In the genomic region with DNA sequence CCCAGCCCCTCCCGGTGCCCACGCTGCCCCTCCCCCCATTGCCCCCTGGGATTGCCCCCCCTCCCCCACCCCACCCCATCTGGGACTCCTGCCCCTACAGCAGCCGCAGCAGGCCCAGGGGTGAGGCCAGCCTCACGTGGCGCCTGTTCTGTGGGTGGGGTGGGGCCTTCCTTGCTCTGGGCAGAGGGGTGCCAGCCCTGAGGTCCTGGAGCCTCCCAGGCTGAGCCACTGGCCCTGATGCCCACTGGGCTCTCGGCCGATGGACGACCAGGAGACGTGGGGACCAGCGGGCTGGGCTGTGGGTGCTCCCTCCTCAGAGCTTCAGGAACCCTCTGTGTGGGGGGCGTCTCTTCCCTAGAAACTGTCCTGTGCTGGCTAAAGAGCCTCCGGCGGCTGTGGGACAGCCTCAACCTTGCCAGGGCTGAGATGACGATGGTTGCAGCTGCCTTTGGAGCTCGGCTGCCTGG, we compare ENCODE assay signal across 11 cellular contexts. TPM values are rescaled to one million over a fixed set of nuclear protein-coding genes. Genes with fewer than 3 reads are reported as not detected.
DNase-seq lines count a peak whose midpoint lies in the region; ATAC-seq and TF ChIP-seq lines count a peak whose summit lies in the region.
"Had no signal": no experiment of that assay in that cellular context is flagged by ENCODE, and none has a peak within 500 bp of the region (broad histone marks: within the 10 kb centered on the region; RNA-seq: fewer than 3 reads in every experiment).

No MANE protein-coding gene starts in this region.

- no peaks in the 10 kb centered on the region for H3K79me2 ChIP-seq in PC-3 (ENCODE audit: low read length)

- no peak overlapping the region for H3K27ac Mint-ChIP-seq in HFFc6
- H3K27ac Mint-ChIP-seq: dendritic cell treated with granulocyte-macrophage colony-stimulating factor and Interleukin-4, amounts not matched to agents 40 ng/mL and 50 ng/mL, for 4 days had no signal

- H3K4me3 ChIP-seq in PC-3 (ENCODE audit: low read length) (peak overlapping the region; percentile 72), heart right ventricle (peak overlapping the region in 4 of 10 donors; percentile 36 to 45 (median 40)), coronary artery (no peak overlapping the region)

- H3K36me3 ChIP-seq in PC-3 (ENCODE audit: low read depth, low read length) = no peaks in the 10 kb centered on the region
- H3K36me3 ChIP-seq in heart right ventricle = no peaks in the 10 kb centered on the region
- H3K36me3 ChIP-seq: suprapubic skin had no signal

- peak overlapping the region; percentile 42; the same call in 1 of the 2 replicates for H3K9ac ChIP-seq in PC-3 (ENCODE audit: low read length)

- H4K20me1 ChIP-seq in PC-3 (ENCODE audit: low read length) = no peaks in the 10 kb centered on the region

- H3K27me3 ChIP-seq in PC-3 (ENCODE audit: low read length) = no peaks in the 10 kb centered on the region
- peaks cover 0 to 29% (median 13%) of the 10 kb centered on the region in 7 donors for H3K27me3 ChIP-seq in heart right ventricle

- DNase-seq in NCI-H146 (lab: John Stamatoyannopoulos, UW) (peak; percentile 43), NCI-H146 treated with DMSO at 0.1 percent for 48 hours (lab: John Stamatoyannopoulos, UW; ENCODE audit: unreplicated experiment) (no peak), PC-3 (no peak), heart right ventricle (peak in 1 of 2 donors; percentile 14), sciatic nerve (ENCODE audit: low spot score) (no peak), HFFc6 (no peak), coronary artery (ENCODE audit: low spot score) (no peak)
- DNase-seq: NCI-H1092 treated with DMSO at 0.1 percent for 48 hours had no signal

- WGBS in heart right ventricle, 2 donors = 47 to 48% methylated on average over 14 to 15 of the region's 15 CpGs

- H3K27me3 Mint-ChIP-seq in HFFc6 (ENCODE audit: insufficient read depth) = peaks cover 32% of the 10 kb centered on the region

- H2AFZ ChIP-seq in PC-3 (ENCODE audit: low read length) = peak overlapping the region; percentile 100

- no peaks in the 10 kb centered on the region for H3K9me3 ChIP-seq in PC-3 (ENCODE audit: low read length)
- H3K9me3 ChIP-seq in heart right ventricle = no peaks in the 10 kb centered on the region
- H3K9me3 ChIP-seq: suprapubic skin had no signal

- peak; percentile 58 for ATAC-seq in PC-3
- ATAC-seq in heart right ventricle = peak in 5 of 8 donors; percentile 3 to 43 (median 31)
- ATAC-seq in sciatic nerve = peak; percentile 37
- ATAC-seq in GM18867 (IDR thresholded peaks at IDR 0.05; ENCODE audit: unreplicated experiment) = no peak

- no peak overlapping the region for H3K4me3 Mint-ChIP-seq in HFFc6

- BruUV-seq in PC-3 (replicated peaks; lab: Mats Ljungman, UMichigan) = no TSS peak

- intact Hi-C loops in PC-3 (cut with micrococcal nuclease) = loop anchor here (1.0 to 2.0 kb wide), 4 partner anchors 43 to 171 kb away; no protein-coding TSS in a partner anchor
- intact Hi-C loops in heart right ventricle (cut with DNase I) = loop anchor here (1.0 to 10.0 kb wide), 11 partner anchors 51 to 173 kb away; a partner anchor contains a TSS
- intact Hi-C loops in sciatic nerve (cut with DNase I) = loop anchor here (1.0 to 5.0 kb wide), 2 partner anchors 125 to 171 kb away; a partner anchor contains a TSS

- H3K4me1 ChIP-seq in PC-3 (ENCODE audit: insufficient read depth, low read length) (peaks cover 25% of the 10 kb centered on the region), heart right ventricle (peaks cover 0 to 13% (median 9%) of the 10 kb centered on the region in 9 donors)

- no peaks in the 10 kb centered on the region for H3K9me2 ChIP-seq in PC-3 (replicated peaks; ENCODE audit: low read length)

- H3K4me1 Mint-ChIP-seq in HFFc6 (ENCODE audit: low read depth) = peaks cover 16% of the 10 kb centered on the region

- no peaks in the 10 kb centered on the region for H3F3A ChIP-seq in PC-3 (ENCODE audit: low read length, unreplicated experiment)

- no peak for TF ChIP-seq CTCF in PC-3 (conservative IDR thresholded peaks at IDR 0.05; ENCODE audit: low read depth, low read length)
- no peak for TF ChIP-seq CTCF in heart right ventricle (IDR thresholded peaks at IDR 0.05)
- TF ChIP-seq CTCF in HFFc6 (IDR thresholded peaks at IDR 0.05) = no peak
- TF ChIP-seq CTCF in coronary artery (IDR thresholded peaks at IDR 0.05) = no peak

- H3K9me3 Mint-ChIP-seq in HFFc6 = peaks cover 10% of the 10 kb centered on the region

- CTCF ChIA-PET in PC-3 (lab: Charles Lee) = interaction anchor here (0.5 to 2.1 kb wide), 8 partner anchors 36 to 1068 kb away, joined by 3 to 26 read pairs (median 4); a partner anchor contains a TSS

- H3K27ac ChIP-seq in PC-3 (ENCODE audit: low read length) (no peak overlapping the region), heart right ventricle (no peak overlapping the region), coronary artery (no peak overlapping the region)
- H3K27ac ChIP-seq: suprapubic skin had no signal

- POLR2A ChIA-PET in PC-3 (lab: Charles Lee; ENCODE audit: unreplicated experiment) = interaction anchor here (0.6 kb wide), 1 partner anchor 38 kb away, joined by 4 read pairs; no protein-coding TSS in a partner anchor

- no peaks in the 10 kb centered on the region for H3K36me3 Mint-ChIP-seq in HFFc6 (ENCODE audit: low read depth)

- peak overlapping the region; percentile 99 for H3K4me2 ChIP-seq in PC-3 (ENCODE audit: low read length)

RNA-seq across cellular contexts. Expression of a gene that starts 5.8 kb away (rescaled TPM):
- 61.7 and 78.0 TPM in 2 replicates for total RNA-seq in PC-3 (2014; rRNA removed)
- total RNA-seq in heart right ventricle = 1 to 10 TPM; 2.9 to 6.0 (median 3.5) TPM
- polyA plus RNA-seq in heart right ventricle = 10 to 100 TPM in 1 of 2 donors, 1 to 10 TPM in 1; 7.1 to 14.0 TPM
- total RNA-seq in sciatic nerve = 12.0 TPM
- 10 to 100 TPM in 1 of 6 experiments, 1 to 10 TPM in 5; 8.7 to 10.3 (median 9.6) TPM for total RNA-seq in HFFc6 (2021; fragmentation: NEBNext Ultra II Directional; extraction: Animal tissue kit (Norgen Biotek cat#: 25700))

RNA-seq across cellular contexts. Expression of a gene that starts 47.5 kb away (rescaled TPM):
- total RNA-seq in PC-3 (2014; rRNA removed) (147 and 171 TPM in 2 replicates), heart right ventricle (not detected), sciatic nerve (not detected)
- not detected for polyA plus RNA-seq in heart right ventricle
- total RNA-seq in HFFc6 (2021; fragmentation: NEBNext Ultra II Directional; extraction: Animal tissue kit (Norgen Biotek cat#: 25700)) = not detected

RNA-seq across cellular contexts. Expression of a gene that starts 52.0 kb away (rescaled TPM):
- 0.36 and 0.46 TPM in 2 replicates for total RNA-seq in PC-3 (2014; rRNA removed)
- under 1 TPM in 7 of 10 donors, not detected in 3; 0.11 to 0.53 (median 0.26) TPM for total RNA-seq in heart right ventricle
- polyA plus RNA-seq in heart right ventricle = under 1 TPM; 0.09 to 0.29 TPM
- total RNA-seq in sciatic nerve = 0.71 TPM
- total RNA-seq in HFFc6 (2021; fragmentation: NEBNext Ultra II Directional; extraction: Animal tissue kit (Norgen Biotek cat#: 25700)) = not detected
- total RNA-seq: suprapubic skin had no signal

Comparison
In these comparisons a context has a peak if more than half of its experiments do, and no peak if none do; other contexts are left out.
1. RNA of a gene that starts 47.5 kb away (total RNA-seq): 147 to 171 TPM in PC-3; not detected in heart right ventricle, not detected in sciatic nerve (single experiment) and not detected in HFFc6; every median in the first group is over 100 times any median in the second.